In genomic region chr13:111187879-111188643, GRCh38 we compare ENCODE assay signal across 9 cellular contexts.
A peak's percentile ranks its signal among the peaks of the same experiment; 100 is the strongest.
DNase-seq lines count a peak whose midpoint lies in the region; TF ChIP-seq lines count a peak whose summit lies in the region.
"Had no signal": no experiment of that assay in that cellular context is flagged by ENCODE, and none has a peak within 500 bp of the region (broad histone marks: within the 10 kb centered on the region; RNA-seq: fewer than 3 reads in every experiment).

No MANE protein-coding gene starts in this region.

- peaks cover 69% of the 10 kb centered on the region for H4K20me1 ChIP-seq in SK-N-SH (ENCODE audit: insufficient read depth)
- peaks cover 86% of the 10 kb centered on the region for H4K20me1 ChIP-seq in smooth muscle cell (ENCODE audit: low read depth)

- intact Hi-C loops in A673 (cut with micrococcal nuclease; ENCODE audit: unreplicated experiment): no loop called here

- H3K79me2 ChIP-seq in SK-N-SH (ENCODE audit: insufficient read depth) (peaks cover 93% of the 10 kb centered on the region), smooth muscle cell (ENCODE audit: low read depth) (peaks cover 83% of the 10 kb centered on the region)

- TF ChIP-seq EP300 in SK-N-SH (IDR thresholded peaks at IDR 0.05; ENCODE audit: borderline replicate concordance in 1 of 2, low read depth in 1 of 2, low read length in 1 of 2): no peak

- TF ChIP-seq RAD21 in SK-N-SH (IDR thresholded peaks at IDR 0.05; ENCODE audit: low read length): no peak

- no peaks in the 10 kb centered on the region for H3F3A ChIP-seq in SK-N-SH (replicated peaks; ENCODE audit: insufficient read depth)
- peaks cover 5% of the 10 kb centered on the region for H3F3A ChIP-seq in smooth muscle cell (ENCODE audit: low read depth)

- H2AFZ ChIP-seq in SK-N-SH (ENCODE audit: low read depth) (no peak overlapping the region), smooth muscle cell (ENCODE audit: low read depth) (no peak overlapping the region)

- peaks cover 16 to 35% of the 10 kb centered on the region in 2 experiments; a peak in 2 of 4 replicates for H3K4me1 ChIP-seq in SK-N-SH (ENCODE audit: control insufficient read depth in 1 of 2, insufficient read depth in 2 of 2, low read depth in 1 of 2, low read length in 1 of 2)
- peaks cover 3% of the 10 kb centered on the region for H3K4me1 ChIP-seq in smooth muscle cell (ENCODE audit: low read depth)
- H3K4me1 ChIP-seq in A673 (ENCODE audit: insufficient read depth, low read length, poor library complexity, severe bottlenecking): peaks cover 40% of the 10 kb centered on the region

- DNase-seq in DMS 273 (lab: John Stamatoyannopoulos, UW; ENCODE audit: unreplicated experiment): peak; percentile 32
- no peak for DNase-seq in DMS 273 treated with DMSO at 0.1 percent for 48 hours (lab: John Stamatoyannopoulos, UW)
- DNase-seq in SK-N-SH: no peak
- DNase-seq in fibroblast of the aortic adventitia (ENCODE audit: low read depth): peak; percentile 21
- no peak for DNase-seq in smooth muscle cell (lab: John Stamatoyannopoulos, UW; ENCODE audit: unreplicated experiment)
- DNase-seq in middle frontal gyrus (ENCODE audit: extremely low spot score, low spot score): no peak
- no peak for DNase-seq in A673 (ENCODE audit: low spot score)
- DNase-seq in NCI-H146 (lab: John Stamatoyannopoulos, UW): no peak

- H3K9me2 ChIP-seq in SK-N-SH: no peaks in the 10 kb centered on the region

- TF ChIP-seq CTCF in SK-N-SH (IDR thresholded peaks at IDR 0.05): no peak
- TF ChIP-seq CTCF in fibroblast of the aortic adventitia (IDR thresholded peaks at IDR 0.05; ENCODE audit: insufficient read depth, low read length): no peak
- TF ChIP-seq CTCF in smooth muscle cell (IDR thresholded peaks at IDR 0.05; ENCODE audit: borderline replicate concordance, insufficient read depth, poor library complexity, severe bottlenecking): no peak
- no peak for TF ChIP-seq CTCF in A673 (conservative IDR thresholded peaks at IDR 0.05; ENCODE audit: low read depth, low read length)

- H3K27ac ChIP-seq in SK-N-SH (ENCODE audit: low read depth in 2 of 2, low read length in 1 of 2) (no peak overlapping the region; a peak in 1 of 4 replicates), smooth muscle cell (ENCODE audit: low read depth) (peak overlapping the region; percentile 65), A673 (ENCODE audit: low read depth, low read length, poor library complexity, severe bottlenecking) (no peak overlapping the region)
- H3K27ac ChIP-seq: 22Rv1 had no signal

- H3K27me3 ChIP-seq in SK-N-SH (ENCODE audit: insufficient read depth): no peaks in the 10 kb centered on the region
- no peaks in the 10 kb centered on the region for H3K27me3 ChIP-seq in smooth muscle cell (ENCODE audit: low read depth)
- H3K27me3 ChIP-seq in A673 (replicated peaks; ENCODE audit: insufficient read depth, low read depth, low read length, poor library complexity): no peaks in the 10 kb centered on the region

- H3K4me2 ChIP-seq in SK-N-SH (peak overlapping the region; percentile 52; the same call in 1 of the 2 replicates), smooth muscle cell (peak overlapping the region; percentile 20)

- BruUV-seq in A673 (replicated peaks; lab: Mats Ljungman, UMichigan): no TSS peak

- H3K9me3 ChIP-seq in SK-N-SH (no peaks in the 10 kb centered on the region), smooth muscle cell (replicated peaks; ENCODE audit: low read depth) (no peaks in the 10 kb centered on the region), A673 (ENCODE audit: low read depth, low read length, poor library complexity, severe bottlenecking) (no peaks in the 10 kb centered on the region)

- CTCF ChIA-PET in SK-N-SH (lab: Yijun Ruan, JAX) (interaction anchor here (1.0 kb wide), 1 partner anchor 14 kb away, joined by 3 read pairs; no protein-coding TSS in a partner anchor), A673 (lab: Charles Lee) (no interaction called here)

- peaks cover 0 to 3% of the 10 kb centered on the region in 2 experiments for H3K36me3 ChIP-seq in SK-N-SH (replicated peaks in 1 of 2; ENCODE audit: control insufficient read depth in 1 of 2, insufficient read depth in 2 of 2, low read length in 1 of 2)
- no peaks in the 10 kb centered on the region for H3K36me3 ChIP-seq in smooth muscle cell (ENCODE audit: low read depth)
- no peaks in the 10 kb centered on the region for H3K36me3 ChIP-seq in A673 (ENCODE audit: insufficient read depth, low read length, poor library complexity, severe bottlenecking)

- POLR2A ChIA-PET in SK-N-SH (lab: Yijun Ruan, JAX): no interaction called here
- POLR2A ChIA-PET in A673 (lab: Charles Lee; ENCODE audit: low non-redundant PET): no interaction called here

- H3K4me3 ChIP-seq in SK-N-SH (ENCODE audit: low read depth in 2 of 2, low read length in 1 of 2) (no peak overlapping the region), fibroblast of the aortic adventitia (ENCODE audit: low read depth, low read length) (no peak overlapping the region), smooth muscle cell (no peak overlapping the region), A673 (ENCODE audit: low read depth, low read length, poor library complexity, severe bottlenecking) (no peak overlapping the region)

- H3K9ac ChIP-seq in SK-N-SH (no peak overlapping the region), smooth muscle cell (ENCODE audit: low read depth) (peak overlapping the region; percentile 9)

- 78% methylated on average over 11 of the region's 15 CpGs for WGBS in SK-N-SH (ENCODE audit: low lambda C conversion rate)
- 50% methylated on average over 15 of the region's 15 CpGs for WGBS in smooth muscle cell (ENCODE audit: low lambda C conversion rate)

TF ChIP-seq in SK-N-SH, 30 proteins besides CTCF, POLR2A, EP300 and RAD21:
- TF ChIP-seq USF1 (IDR thresholded peaks at IDR 0.05; ENCODE audit: borderline replicate concordance, low read depth) (no peak), YY1 (IDR thresholded peaks at IDR 0.05; ENCODE audit: low read depth) (no peak), MXI1 (IDR thresholded peaks at IDR 0.05; ENCODE audit: low read depth, low read length) (no peak), POLR2AphosphoS5 (IDR thresholded peaks at IDR 0.05; ENCODE audit: low read depth, low read length) (no peak), FOSL2 (IDR thresholded peaks at IDR 0.05; ENCODE audit: borderline replicate concordance, low read depth) (peak; percentile 46; the same call in 1 of the 2 replicates), JUND (IDR thresholded peaks at IDR 0.05) (0 out of 2 replicates have a peak, but pooled peaks have one; percentile 13), GATA2 (CRISPR knock-in tag; IDR thresholded peaks at IDR 0.05) (no peak), CHD2 (IDR thresholded peaks at IDR 0.05; ENCODE audit: low read length, partially characterized antibody) (no peak), RCOR1 (IDR thresholded peaks at IDR 0.05; ENCODE audit: low read length) (no peak)

Comparison
In these comparisons a context has a peak if more than half of its experiments do, and no peak if none do; other contexts are left out.
1. DNase-seq: peak in DMS 273 (single experiment) and fibroblast of the aortic adventitia (single experiment); none in DMS 273 treated with DMSO at 0.1 percent for 48 hours (single experiment), SK-N-SH (single experiment), smooth muscle cell (single experiment), middle frontal gyrus (single experiment), A673 (single experiment) and NCI-H146 (single experiment).